ENCODE assay signal across 8 cellular contexts in the genomic region with DNA sequence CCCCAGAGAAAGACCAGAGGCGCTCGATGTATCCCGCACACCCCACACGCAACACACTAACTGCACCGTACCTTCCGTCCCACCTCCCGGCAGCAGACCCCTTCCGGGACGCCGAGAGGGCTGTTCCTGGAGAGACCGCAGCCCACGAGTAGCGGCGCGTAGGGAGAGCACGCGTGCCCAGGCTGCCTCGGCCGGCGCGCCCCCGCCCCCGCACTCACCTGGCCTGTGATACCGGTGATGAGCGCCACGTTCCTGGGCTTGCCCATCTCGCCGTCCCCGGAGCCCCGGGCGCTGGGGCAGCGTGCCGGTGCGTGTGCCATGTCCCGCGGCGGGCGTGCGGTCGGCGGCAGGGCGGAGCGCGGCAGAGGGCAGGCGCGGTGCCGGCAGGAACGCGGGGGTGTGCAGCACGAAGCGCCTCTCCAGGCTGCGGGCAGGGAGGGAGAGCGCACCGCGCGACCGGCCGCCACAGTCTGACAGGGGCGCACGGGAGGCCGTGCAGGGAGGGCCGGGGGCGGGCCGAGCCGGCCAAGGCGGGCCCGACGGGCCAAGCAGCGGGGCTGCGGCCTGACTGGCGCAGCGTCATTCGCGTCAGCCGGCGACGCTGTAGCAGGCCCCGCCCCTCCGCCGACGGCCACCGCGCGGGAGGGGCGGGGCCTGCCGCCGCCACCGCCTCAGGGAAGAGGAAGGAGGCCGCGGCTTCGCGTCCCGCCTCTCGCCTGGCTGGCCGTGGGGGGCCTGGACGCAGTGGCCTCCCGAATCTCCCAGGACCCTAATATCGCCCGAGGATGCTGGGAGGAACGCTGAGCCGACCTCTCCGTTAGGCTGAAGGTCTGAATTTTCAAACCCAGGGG. TPM values are rescaled to one million over a fixed set of nuclear protein-coding genes. Genes with fewer than 3 reads are reported as not detected.
A peak's percentile ranks its signal among the peaks of the same experiment; 100 is the strongest.
DNase-seq lines count a peak whose midpoint lies in the region; ATAC-seq and TF ChIP-seq lines count a peak whose summit lies in the region.

A gene (minus strand): TSS at position 503 of the 851 bp plus-strand sequence.

- no peaks in the 10 kb centered on the region for H3K27me3 Mint-ChIP-seq in activated naive CD8-positive, alpha-beta T cell treated with anti-CD3 and anti-CD28 coated beads, Interleukin-2, amount 10 ng/mL, durations not matched to agents 7 days and 5 days

- peak; percentile 95 for ATAC-seq in activated naive CD8-positive, alpha-beta T cell treated with anti-CD3 and anti-CD28 coated beads, Interleukin-2, amount 10 ng/mL, durations not matched to agents 7 days and 5 days (ENCODE audit: low read depth)
- peak; percentile 100 for ATAC-seq in Right ventricle myocardium inferior

- intact Hi-C loops in Right ventricle myocardium inferior (cut with DNase I), result no loop called here
- intact Hi-C loops in thyroid gland (cut with DNase I), result loop anchor here (5.0 kb wide), 1 partner anchor 638 kb away; a partner anchor contains a TSS

- 0% methylated on average over 11 to 50 of the region's 102 CpGs for WGBS in thyroid gland, 2 donors

- H3K4me3 Mint-ChIP-seq in activated naive CD8-positive, alpha-beta T cell treated with anti-CD3 and anti-CD28 coated beads, Interleukin-2, amount 10 ng/mL, durations not matched to agents 7 days and 5 days, result peak within 1 kb of the TSS; percentile 92

- peak within 1 kb of the TSS; percentile 64 for H3K9ac ChIP-seq in parathyroid adenoma

- peak within 1 kb of the TSS; percentile 94 for H3K27ac Mint-ChIP-seq in activated naive CD8-positive, alpha-beta T cell treated with anti-CD3 and anti-CD28 coated beads, Interleukin-2, amount 10 ng/mL, durations not matched to agents 7 days and 5 days

- H3K4me3 ChIP-seq in HFF-Myc (replicated peaks; ENCODE audit: low read depth, low read length) (peak within 1 kb of the TSS; percentile 86), parathyroid adenoma (ENCODE audit: low read depth, low read length) (peak within 1 kb of the TSS; percentile 73), thyroid gland (replicated peaks in 1 of 3) (peak within 1 kb of the TSS; percentile 33 to 81 (median 66))

- no peaks in the 10 kb centered on the region for H3K9me3 Mint-ChIP-seq in activated naive CD8-positive, alpha-beta T cell treated with anti-CD3 and anti-CD28 coated beads, Interleukin-2, amount 10 ng/mL, durations not matched to agents 7 days and 5 days

- peak within 1 kb of the TSS; percentile 91 for H3K4me2 ChIP-seq in parathyroid adenoma (ENCODE audit: low read length)

- POLR2A ChIA-PET in GM10248 (lab: Yijun Ruan, JAX), result no interaction called here
- POLR2A ChIA-PET in activated naive CD8-positive, alpha-beta T cell treated with anti-CD3 and anti-CD28 coated beads, Interleukin-2, amount 10 ng/mL, durations not matched to agents 7 days and 5 days (lab: Charles Lee), result no interaction called here

- H3K36me3 ChIP-seq in parathyroid adenoma (ENCODE audit: control insufficient read depth, insufficient read depth, low read length) (no peaks in the 10 kb centered on the region), thyroid gland (no peaks in the 10 kb centered on the region)

- DNase-seq in GM10248 (ENCODE audit: extremely low spot score), result peak; percentile 98
- DNase-seq in HFF-Myc (ENCODE audit: extremely low read depth, low read depth), result no peak
- DNase-seq in NAMALWA (ENCODE audit: low spot score), result peak; percentile 87
- peak; percentile 75 to 84 for DNase-seq in SW 1271 (lab: John Stamatoyannopoulos, UW)
- peak; percentile 90 for DNase-seq in activated naive CD8-positive, alpha-beta T cell treated with anti-CD3 and anti-CD28 coated beads, Interleukin-2, amount 10 ng/mL, durations not matched to agents 7 days and 5 days
- peak; percentile 96 for DNase-seq in Right ventricle myocardium inferior (ENCODE audit: missing footprints)
- peak; percentile 86 to 88 for DNase-seq in thyroid gland

- H3K4me1 ChIP-seq in parathyroid adenoma (peaks cover 12% of the 10 kb centered on the region), thyroid gland (peaks cover 5 to 11% of the 10 kb centered on the region in 2 donors)

- no peaks in the 10 kb centered on the region for H3K79me2 ChIP-seq in parathyroid adenoma

- CTCF ChIA-PET in GM10248 (lab: Yijun Ruan, JAX), result interaction anchor here (1.0 kb wide), 1 partner anchor 36 kb away, joined by 3 read pairs; no protein-coding TSS in a partner anchor

- peak; percentile 87 to 99 for TF ChIP-seq POLR2A in thyroid gland (IDR thresholded peaks at IDR 0.05)

- H3K27ac ChIP-seq in parathyroid adenoma (peak within 1 kb of the TSS; percentile 82), thyroid gland (peak within 1 kb of the TSS; percentile 76 to 92 (median 86))

- H3K9me3 ChIP-seq in parathyroid adenoma (ENCODE audit: control insufficient read depth, low read length) (no peaks in the 10 kb centered on the region), thyroid gland (no peaks in the 10 kb centered on the region)

- H3K27me3 ChIP-seq in parathyroid adenoma (ENCODE audit: control insufficient read depth, insufficient read depth, low read length) (no peaks in the 10 kb centered on the region), thyroid gland (no peaks in the 10 kb centered on the region)

- H2AFZ ChIP-seq in parathyroid adenoma, result peak within 1 kb of the TSS; percentile 98

- TF ChIP-seq CTCF in GM10248 (IDR thresholded peaks at IDR 0.05; ENCODE audit: control extremely low read depth, extremely low read depth, low read depth, missing control alignments), result peak; percentile 16
- TF ChIP-seq CTCF in HFF-Myc (IDR thresholded peaks at IDR 0.05; ENCODE audit: low read depth, low read length, missing control alignments), result no peak
- no peak for TF ChIP-seq CTCF in parathyroid adenoma (IDR thresholded peaks at IDR 0.05)
- TF ChIP-seq CTCF in thyroid gland (IDR thresholded peaks at IDR 0.05), result peak in 2 of 6 experiments; percentile 1 to 22

- H3K36me3 Mint-ChIP-seq in activated naive CD8-positive, alpha-beta T cell treated with anti-CD3 and anti-CD28 coated beads, Interleukin-2, amount 10 ng/mL, durations not matched to agents 7 days and 5 days, result peaks cover 17% of the 10 kb centered on the region

- H3K4me1 Mint-ChIP-seq in activated naive CD8-positive, alpha-beta T cell treated with anti-CD3 and anti-CD28 coated beads, Interleukin-2, amount 10 ng/mL, durations not matched to agents 7 days and 5 days, result peaks cover 42% of the 10 kb centered on the region

RNA-seq across cellular contexts. Expression of the gene that starts here (rescaled TPM):
- total RNA-seq in activated naive CD8-positive, alpha-beta T cell treated with anti-CD3 and anti-CD28 coated beads, Interleukin-2, amount 10 ng/mL, durations not matched to agents 7 days and 5 days, result 10 to 100 TPM; 29.2 to 34.3 TPM
- total RNA-seq in Right ventricle myocardium inferior (5.3 TPM), thyroid gland (10 to 100 TPM in 3 of 4 donors, 1 to 10 TPM in 1; 9.5 to 32.8 (median 22.4) TPM)
